12 cellular contexts compared by ENCODE assay signal in genomic region chr10:11746883-11747539, GRCh38. TPM values are rescaled to one million over a fixed set of nuclear protein-coding genes. Genes with fewer than 3 reads are reported as not detected.
DNase-seq lines count a peak whose midpoint lies in the region; ATAC-seq, FAIRE-seq and TF ChIP-seq lines count a peak whose summit lies in the region.
"Had no signal": no experiment of that assay in that cellular context is flagged by ENCODE, and none has a peak within 500 bp of the region (broad histone marks: within the 10 kb centered on the region; RNA-seq: fewer than 3 reads in every experiment).

No MANE protein-coding gene starts in this region.

- H2AFZ ChIP-seq in HepG2 (ENCODE audit: low read length): peak overlapping the region; percentile 94

- no peaks in the 10 kb centered on the region for H4K20me1 ChIP-seq in HepG2 (ENCODE audit: insufficient read depth, low read length)

- no peak overlapping the region for H3K27ac Mint-ChIP-seq in stimulated activated naive CD8-positive, alpha-beta T cell treated with anti-CD3 and anti-CD28 coated beads, Interleukin-15, amount 100 ng/mL, for 72 hours
- H3K27ac Mint-ChIP-seq: CD4-positive, CD25-positive, alpha-beta regulatory T cell; stimulated activated naive B cell treated with anti-CD40 and anti-IgM and Interleukin-4, amounts not matched to agents 10 μg/mL and 1 μg/mL and 100 μg/mL, for 72 hours had no signal

- H3K36me3 ChIP-seq in HepG2 (replicated peaks in 1 of 2; ENCODE audit: control insufficient read depth in 1 of 2, insufficient read depth in 2 of 2, low read length in 2 of 2) (no peaks in the 10 kb centered on the region), thymus (ENCODE audit: control insufficient read depth, insufficient read depth) (no peaks in the 10 kb centered on the region)
- H3K36me3 ChIP-seq: brain microvascular endothelial cell had no signal

- intact Hi-C loops in HepG2 (cut with micrococcal nuclease; ENCODE audit: unreplicated experiment): no loop called here

- WGBS in HepG2 (ENCODE audit: low lambda C conversion rate): 12% methylated on average over 13 of the region's 13 CpGs
- 67% methylated on average over 13 of the region's 13 CpGs for WGBS in thymus

- H3K4me3 Mint-ChIP-seq in stimulated activated naive CD8-positive, alpha-beta T cell treated with anti-CD3 and anti-CD28 coated beads, Interleukin-15, amount 100 ng/mL, for 72 hours: no peak overlapping the region
- H3K4me3 Mint-ChIP-seq: CD4-positive, CD25-positive, alpha-beta regulatory T cell; stimulated activated naive B cell treated with anti-CD40 and anti-IgM and Interleukin-4, amounts not matched to agents 10 μg/mL and 1 μg/mL and 100 μg/mL, for 72 hours had no signal

- no peaks in the 10 kb centered on the region for H3K79me2 ChIP-seq in HepG2 (ENCODE audit: insufficient read depth, low read length)

- CTCF ChIA-PET in HepG2 (lab: Yijun Ruan, JAX; ENCODE audit: low intra/inter-chr PET ratio, low total read pairs): no interaction called here

- DNase-seq in NOMO-1 (lab: John Stamatoyannopoulos, UW; ENCODE audit: unreplicated experiment in 2 of 2) (peak; percentile 62 to 91), cardiac fibroblast (ENCODE audit: low read depth in 2 of 2) (peak; percentile 17 to 38), HepG2 (ENCODE audit: low spot score) (no peak), hippocampal formation (lab: John Stamatoyannopoulos, UW) (no peak)
- no peak for DNase-seq in stimulated activated naive CD8-positive, alpha-beta T cell treated with anti-CD3 and anti-CD28 coated beads, Interleukin-15, amount 100 ng/mL, for 72 hours
- DNase-seq: activated CD4-positive, alpha-beta T cell treated with anti-CD3 and anti-CD28 coated beads for 4 hours; brain microvascular endothelial cell; CD4-positive, CD25-positive, alpha-beta regulatory T cell; stimulated activated naive B cell treated with anti-CD40 and anti-IgM and Interleukin-4, amounts not matched to agents 10 μg/mL and 1 μg/mL and 100 μg/mL, for 72 hours had no signal

- no TSS peak for BruUV-seq in HepG2 (replicated peaks; lab: Mats Ljungman, UMichigan)

- H3K4me3 ChIP-seq in cardiac fibroblast (replicated peaks in 1 of 2; ENCODE audit: low read depth in 2 of 2, low read length in 2 of 2) (no peak overlapping the region), HepG2 (replicated peaks in 1 of 3; ENCODE audit: insufficient read depth in 1 of 3, low read depth in 2 of 3, low read length in 3 of 3) (no peak overlapping the region), thymus (ENCODE audit: low read length) (no peak overlapping the region)

- peaks cover 0 to 3% of the 10 kb centered on the region in 2 experiments; a peak in 2 of 5 replicates for H3K27me3 ChIP-seq in HepG2 (ENCODE audit: control insufficient read depth in 1 of 2, insufficient read depth in 2 of 2, low read length in 2 of 2)
- H3K27me3 ChIP-seq in thymus (ENCODE audit: control insufficient read depth, insufficient read depth): peaks cover 2% of the 10 kb centered on the region
- H3K27me3 ChIP-seq: brain microvascular endothelial cell had no signal

- H3K9me3 ChIP-seq in HepG2 (ENCODE audit: low read length): no peaks in the 10 kb centered on the region
- H3K9me3 ChIP-seq in thymus (ENCODE audit: control insufficient read depth): no peaks in the 10 kb centered on the region

- TF ChIP-seq EP300 in HepG2 (IDR thresholded peaks at IDR 0.05; ENCODE audit: low read depth in 2 of 2, low read length in 2 of 2) (no peak), HepG2 (CRISPR knock-in tag; IDR thresholded peaks at IDR 0.05; ENCODE audit: borderline replicate concordance) (no peak)

- ATAC-seq in HepG2: peak; percentile 48; the same call in 2 of the 3 replicates
- no peak for ATAC-seq in stimulated activated naive CD8-positive, alpha-beta T cell treated with anti-CD3 and anti-CD28 coated beads, Interleukin-15, amount 100 ng/mL, for 72 hours
- ATAC-seq in GM18870 (IDR thresholded peaks at IDR 0.05; ENCODE audit: unreplicated experiment): no peak
- ATAC-seq: stimulated activated naive B cell treated with anti-CD40 and anti-IgM and Interleukin-4, amounts not matched to agents 10 μg/mL and 1 μg/mL and 100 μg/mL, for 72 hours had no signal

- H3K9me3 Mint-ChIP-seq in stimulated activated naive CD8-positive, alpha-beta T cell treated with anti-CD3 and anti-CD28 coated beads, Interleukin-15, amount 100 ng/mL, for 72 hours: no peaks in the 10 kb centered on the region
- H3K9me3 Mint-ChIP-seq: stimulated activated naive B cell treated with anti-CD40 and anti-IgM and Interleukin-4, amounts not matched to agents 10 μg/mL and 1 μg/mL and 100 μg/mL, for 72 hours had no signal

- H3K9ac ChIP-seq in HepG2 (ENCODE audit: insufficient read depth, low read depth, low read length): no peak overlapping the region

- H3K27me3 Mint-ChIP-seq in stimulated activated naive CD8-positive, alpha-beta T cell treated with anti-CD3 and anti-CD28 coated beads, Interleukin-15, amount 100 ng/mL, for 72 hours: peaks cover 20% of the 10 kb centered on the region
- H3K27me3 Mint-ChIP-seq: stimulated activated naive B cell treated with anti-CD40 and anti-IgM and Interleukin-4, amounts not matched to agents 10 μg/mL and 1 μg/mL and 100 μg/mL, for 72 hours had no signal

- peaks cover 33% of the 10 kb centered on the region for H3K4me1 ChIP-seq in HepG2 (ENCODE audit: insufficient read depth, low read length)
- peaks cover 4% of the 10 kb centered on the region for H3K4me1 ChIP-seq in thymus (ENCODE audit: control insufficient read depth, insufficient read depth, low read length)

- TF ChIP-seq CTCF in cardiac fibroblast (IDR thresholded peaks at IDR 0.05; ENCODE audit: low read depth, low read length) (no peak), HepG2 (CRISPR knock-in tag; IDR thresholded peaks at IDR 0.05) (no peak)

- peak overlapping the region; percentile 63 for H3K4me2 ChIP-seq in HepG2 (ENCODE audit: low read depth, low read length)

- H3K4me1 Mint-ChIP-seq in stimulated activated naive CD8-positive, alpha-beta T cell treated with anti-CD3 and anti-CD28 coated beads, Interleukin-15, amount 100 ng/mL, for 72 hours: peaks cover under 1% of the 10 kb centered on the region

- no peak for TF ChIP-seq RAD21 in HepG2 (CRISPR knock-in tag; IDR thresholded peaks at IDR 0.05)

- TF ChIP-seq POLR2A in HepG2 (IDR thresholded peaks at IDR 0.05; ENCODE audit: insufficient read depth in 1 of 2, low read depth in 2 of 2, low read length in 2 of 2): no peak

- H3K27ac ChIP-seq in HepG2 (ENCODE audit: extremely low read length, insufficient read depth, low read length): no peak overlapping the region
- H3K27ac ChIP-seq in thymus (ENCODE audit: low read depth): peak overlapping the region; percentile 42
- H3K27ac ChIP-seq: brain microvascular endothelial cell had no signal

- POLR2A ChIA-PET in HepG2 (lab: Yijun Ruan, JAX): no interaction called here

- peak; percentile 8 for FAIRE-seq in HepG2 (lab: Jason Lieb, UNC)
- FAIRE-seq: H1 had no signal

- in situ Hi-C loops in HepG2 (cut with HindIII; ENCODE audit: extremely low pct_ligation_motif_present, low pct_unique_long_range_greater_than_20kb): no loop called here

TF ChIP-seq in HepG2, 621 proteins besides CTCF, POLR2A, EP300 and RAD21 (continues in another document):
- TF ChIP-seq TARDBP (CRISPR knock-in tag; IDR thresholded peaks at IDR 0.05) (no peak), ISX (CRISPR knock-in tag; conservative IDR thresholded peaks at IDR 0.05) (no peak), GATA4 (IDR thresholded peaks at IDR 0.05; ENCODE audit: borderline replicate concordance, low read depth) (no peak), CHCHD3 (CRISPR knock-in tag; IDR thresholded peaks at IDR 0.05) (no peak)

RNA-seq across cellular contexts. Expression of gene ECHDC3, which starts 4.8 kb away (rescaled TPM):
- not detected in 2 replicates for total RNA-seq in HepG2 (2016; rRNA removed; fragmentation: Illumina TruSeq; extraction: Trizol)
- not detected in 2 replicates for total RNA-seq in HepG2 (2016; cell fraction: cytosol; rRNA removed; fragmentation: Illumina TruSeq; extraction: Trizol; ENCODE audit: low read depth)
- total RNA-seq in HepG2 (2016; cell fraction: insoluble cytoplasmic fraction; rRNA removed; fragmentation: Illumina TruSeq; extraction: Trizol): 0.13 TPM in 1 of 2 replicates, not detected in the other
- total RNA-seq in HepG2 (2016; cell fraction: membrane; rRNA removed; fragmentation: Illumina TruSeq; extraction: Trizol): not detected in 2 replicates
- total RNA-seq in HepG2 (2016; cell fraction: nucleus; rRNA removed; fragmentation: Illumina TruSeq; extraction: Trizol): not detected in 2 replicates
- polyA plus RNA-seq in HepG2 (2011; rRNA removed) (not detected in 2 replicates), thymus (13.2 TPM)
- polyA plus RNA-seq in HepG2 (2011; cell fraction: cytosol; rRNA removed): not detected in 2 replicates
- not detected in 2 replicates for polyA plus RNA-seq in HepG2 (2011; cell fraction: nucleus; rRNA removed)
- polyA plus RNA-seq in HepG2 (2012): not detected in 2 replicates
- not detected in 2 replicates for polyA plus RNA-seq in HepG2 (2016; cell fraction: cytosol; fragmentation: Illumina TruSeq; extraction: Trizol; ENCODE audit: low read depth)
- not detected in 2 replicates for polyA plus RNA-seq in HepG2 (2016; cell fraction: insoluble cytoplasmic fraction; fragmentation: Illumina TruSeq; extraction: Trizol; ENCODE audit: low read depth)
- not detected in 2 replicates for polyA plus RNA-seq in HepG2 (2016; cell fraction: membrane; fragmentation: Illumina TruSeq; extraction: Trizol; ENCODE audit: low read depth)
- not detected in 2 replicates for polyA plus RNA-seq in HepG2 (2016; cell fraction: nucleus; fragmentation: Illumina TruSeq; extraction: Trizol; ENCODE audit: insufficient read depth, low read depth)
- 2.3 TPM in 1 of 2 replicates, not detected in the other for polyA minus RNA-seq in HepG2 (2011; rRNA and poly(A)+ RNA removed; ENCODE audit: low replicate concordance)
- polyA minus RNA-seq in HepG2 (2011; cell fraction: cytosol; rRNA and poly(A)+ RNA removed): not detected in 2 replicates
- not detected in 2 replicates for polyA minus RNA-seq in HepG2 (2011; cell fraction: nucleus; rRNA and poly(A)+ RNA removed)

Comparison
In these comparisons a context has a peak if more than half of its experiments do, and no peak if none do; other contexts are left out.
1. DNase-seq: peak in NOMO-1 (2 of 2) and cardiac fibroblast (2 of 2); none in HepG2 (single experiment), hippocampal formation (0 of 2) and stimulated activated naive CD8-positive, alpha-beta T cell treated with anti-CD3 and anti-CD28 coated beads, Interleukin-15, amount 100 ng/mL, for 72 hours (0 of 2).
2. RNA of gene ECHDC3, which starts 4.8 kb away (polyA plus RNA-seq): 13.2 TPM in thymus (single experiment); not detected in HepG2; every median in the first group is over 10 times any median in the second.